In genomic region chr3:42043116-42043796, GRCh38 we compare ENCODE assay signal across 1 cellular context.
TF ChIP-seq lines count a peak whose summit lies in the region.

No MANE protein-coding gene starts in this region.

TF ChIP-seq in K562, 482 proteins besides CTCF, POLR2A, EP300 and RAD21 (continued from another document and continues in another):
- TF ChIP-seq, protein P1, sequence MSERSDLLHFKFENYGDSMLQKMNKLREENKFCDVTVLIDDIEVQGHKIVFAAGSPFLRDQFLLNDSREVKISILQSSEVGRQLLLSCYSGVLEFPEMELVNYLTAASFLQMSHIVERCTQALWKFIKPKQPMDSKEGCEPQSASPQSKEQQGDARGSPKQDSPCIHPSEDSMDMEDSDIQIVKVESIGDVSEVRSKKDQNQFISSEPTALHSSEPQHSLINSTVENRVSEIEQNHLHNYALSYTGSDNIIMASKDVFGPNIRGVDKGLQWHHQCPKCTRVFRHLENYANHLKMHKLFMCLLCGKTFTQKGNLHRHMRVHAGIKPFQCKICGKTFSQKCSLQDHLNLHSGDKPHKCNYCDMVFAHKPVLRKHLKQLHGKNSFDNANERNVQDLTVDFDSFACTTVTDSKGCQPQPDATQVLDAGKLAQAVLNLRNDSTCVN (CRISPR knock-in tag; IDR thresholded peaks at IDR 0.05): 0 out of 2 replicates have a peak, but pooled peaks have one; percentile 53
- TF ChIP-seq ZC3H11A (IDR thresholded peaks at IDR 0.05; ENCODE audit: low read depth, low read length) (no peak), MCM7 (IDR thresholded peaks at IDR 0.05) (no peak), YY1 (IDR thresholded peaks at IDR 0.05; ENCODE audit: borderline replicate concordance in 1 of 3, control insufficient read depth in 1 of 3, extremely low read depth in 1 of 3, insufficient read depth in 3 of 3, insufficient read length in 1 of 3, insufficient replicate concordance in 2 of 3, low read depth in 1 of 3, low read length in 2 of 3) (no peak), PRMT5 (CRISPR knock-in tag; IDR thresholded peaks at IDR 0.05) (no peak), MCM5 (IDR thresholded peaks at IDR 0.05; ENCODE audit: low read depth) (no peak), OTX1 (CRISPR knock-in tag; IDR thresholded peaks at IDR 0.05) (peak; percentile 83; the same call in 1 of the 2 replicates), ELF4 (CRISPR knock-in tag; IDR thresholded peaks at IDR 0.05) (peak; percentile 51; the same call in 1 of the 2 replicates), BCOR (IDR thresholded peaks at IDR 0.05) (no peak), HOXB6 (CRISPR knock-in tag; IDR thresholded peaks at IDR 0.05; ENCODE audit: borderline replicate concordance) (no peak), PPARD (CRISPR knock-in tag; IDR thresholded peaks at IDR 0.05) (no peak), GABPA (tag; conservative IDR thresholded peaks at IDR 0.05; ENCODE audit: low read depth) (no peak), TCF3 (CRISPR knock-in tag; IDR thresholded peaks at IDR 0.05) (no peak), CCAR2 (IDR thresholded peaks at IDR 0.05; ENCODE audit: low read depth, low read length) (no peak), ZNF655 (CRISPR knock-in tag; IDR thresholded peaks at IDR 0.05) (no peak), ZEB2 (IDR thresholded peaks at IDR 0.05) (no peak), CBX5 (IDR thresholded peaks at IDR 0.05; ENCODE audit: borderline replicate concordance, low read depth) (no peak), RBM39 (optimal IDR thresholded peaks at IDR 0.05; ENCODE audit: low read depth, low read length) (no peak), ZBTB33 (CRISPR knock-in tag; IDR thresholded peaks at IDR 0.05) (no peak), TSC22D4 (tag; IDR thresholded peaks at IDR 0.05) (no peak), ZNF324 (CRISPR knock-in tag; IDR thresholded peaks at IDR 0.05) (no peak), ZZZ3 (IDR thresholded peaks at IDR 0.05) (no peak), TAF7 (tag; IDR thresholded peaks at IDR 0.05) (no peak), ZNF133 (CRISPR knock-in tag; IDR thresholded peaks at IDR 0.05) (no peak), GATAD2A (IDR thresholded peaks at IDR 0.05) (no peak), STAT5A (IDR thresholded peaks at IDR 0.05; ENCODE audit: borderline replicate concordance, low read length) (no peak), CHD1 (IDR thresholded peaks at IDR 0.05; ENCODE audit: low read length) (no peak), NBN (IDR thresholded peaks at IDR 0.05; ENCODE audit: low read depth) (no peak), CSDE1 (IDR thresholded peaks at IDR 0.05) (no peak), MAFG (tag; conservative IDR thresholded peaks at IDR 0.05) (no peak), RBM14 (IDR thresholded peaks at IDR 0.05; ENCODE audit: borderline replicate concordance, insufficient read depth, low read depth, low read length) (no peak), HDGF (IDR thresholded peaks at IDR 0.05) (peak; percentile 80; the same call in 1 of the 2 replicates), ZBTB9 (CRISPR knock-in tag; IDR thresholded peaks at IDR 0.05) (no peak), ARID1B (IDR thresholded peaks at IDR 0.05) (peak; percentile 23; the same call in 1 of the 2 replicates), NFIC (IDR thresholded peaks at IDR 0.05) (peak; percentile 40; the same call in 1 of the 2 replicates), NCOR1 (IDR thresholded peaks at IDR 0.05) (no peak), BRCA1 (IDR thresholded peaks at IDR 0.05) (no peak), BRCA1 (CRISPR knock-in tag; IDR thresholded peaks at IDR 0.05) (no peak), ZFP1 (CRISPR knock-in tag; IDR thresholded peaks at IDR 0.05) (no peak)
- TF ChIP-seq, protein P2, sequence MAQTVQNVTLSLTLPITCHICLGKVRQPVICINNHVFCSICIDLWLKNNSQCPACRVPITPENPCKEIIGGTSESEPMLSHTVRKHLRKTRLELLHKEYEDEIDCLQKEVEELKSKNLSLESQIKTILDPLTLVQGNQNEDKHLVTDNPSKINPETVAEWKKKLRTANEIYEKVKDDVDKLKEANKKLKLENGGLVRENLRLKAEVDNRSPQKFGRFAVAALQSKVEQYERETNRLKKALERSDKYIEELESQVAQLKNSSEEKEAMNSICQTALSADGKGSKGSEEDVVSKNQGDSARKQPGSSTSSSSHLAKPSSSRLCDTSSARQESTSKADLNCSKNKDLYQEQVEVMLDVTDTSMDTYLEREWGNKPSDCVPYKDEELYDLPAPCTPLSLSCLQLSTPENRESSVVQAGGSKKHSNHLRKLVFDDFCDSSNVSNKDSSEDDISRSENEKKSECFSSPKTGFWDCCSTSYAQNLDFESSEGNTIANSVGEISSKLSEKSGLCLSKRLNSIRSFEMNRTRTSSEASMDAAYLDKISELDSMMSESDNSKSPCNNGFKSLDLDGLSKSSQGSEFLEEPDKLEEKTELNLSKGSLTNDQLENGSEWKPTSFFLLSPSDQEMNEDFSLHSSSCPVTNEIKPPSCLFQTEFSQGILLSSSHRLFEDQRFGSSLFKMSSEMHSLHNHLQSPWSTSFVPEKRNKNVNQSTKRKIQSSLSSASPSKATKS (CRISPR knock-in tag; IDR thresholded peaks at IDR 0.05): no peak
- TF ChIP-seq, protein P3, sequence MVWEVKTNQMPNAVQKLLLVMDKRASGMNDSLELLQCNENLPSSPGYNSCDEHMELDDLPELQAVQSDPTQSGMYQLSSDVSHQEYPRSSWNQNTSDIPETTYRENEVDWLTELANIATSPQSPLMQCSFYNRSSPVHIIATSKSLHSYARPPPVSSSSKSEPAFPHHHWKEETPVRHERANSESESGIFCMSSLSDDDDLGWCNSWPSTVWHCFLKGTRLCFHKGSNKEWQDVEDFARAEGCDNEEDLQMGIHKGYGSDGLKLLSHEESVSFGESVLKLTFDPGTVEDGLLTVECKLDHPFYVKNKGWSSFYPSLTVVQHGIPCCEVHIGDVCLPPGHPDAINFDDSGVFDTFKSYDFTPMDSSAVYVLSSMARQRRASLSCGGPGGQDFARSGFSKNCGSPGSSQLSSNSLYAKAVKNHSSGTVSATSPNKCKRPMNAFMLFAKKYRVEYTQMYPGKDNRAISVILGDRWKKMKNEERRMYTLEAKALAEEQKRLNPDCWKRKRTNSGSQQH (CRISPR knock-in tag; IDR thresholded peaks at IDR 0.05): 0 out of 2 replicates have a peak, but pooled peaks have one; percentile 13
- TF ChIP-seq, protein P4, sequence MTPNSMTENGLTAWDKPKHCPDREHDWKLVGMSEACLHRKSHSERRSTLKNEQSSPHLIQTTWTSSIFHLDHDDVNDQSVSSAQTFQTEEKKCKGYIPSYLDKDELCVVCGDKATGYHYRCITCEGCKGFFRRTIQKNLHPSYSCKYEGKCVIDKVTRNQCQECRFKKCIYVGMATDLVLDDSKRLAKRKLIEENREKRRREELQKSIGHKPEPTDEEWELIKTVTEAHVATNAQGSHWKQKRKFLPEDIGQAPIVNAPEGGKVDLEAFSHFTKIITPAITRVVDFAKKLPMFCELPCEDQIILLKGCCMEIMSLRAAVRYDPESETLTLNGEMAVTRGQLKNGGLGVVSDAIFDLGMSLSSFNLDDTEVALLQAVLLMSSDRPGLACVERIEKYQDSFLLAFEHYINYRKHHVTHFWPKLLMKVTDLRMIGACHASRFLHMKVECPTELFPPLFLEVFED (CRISPR knock-in tag; conservative IDR thresholded peaks at IDR 0.05): peak; percentile 81; the same call in 1 of the 2 replicates
- TF ChIP-seq, protein P5, sequence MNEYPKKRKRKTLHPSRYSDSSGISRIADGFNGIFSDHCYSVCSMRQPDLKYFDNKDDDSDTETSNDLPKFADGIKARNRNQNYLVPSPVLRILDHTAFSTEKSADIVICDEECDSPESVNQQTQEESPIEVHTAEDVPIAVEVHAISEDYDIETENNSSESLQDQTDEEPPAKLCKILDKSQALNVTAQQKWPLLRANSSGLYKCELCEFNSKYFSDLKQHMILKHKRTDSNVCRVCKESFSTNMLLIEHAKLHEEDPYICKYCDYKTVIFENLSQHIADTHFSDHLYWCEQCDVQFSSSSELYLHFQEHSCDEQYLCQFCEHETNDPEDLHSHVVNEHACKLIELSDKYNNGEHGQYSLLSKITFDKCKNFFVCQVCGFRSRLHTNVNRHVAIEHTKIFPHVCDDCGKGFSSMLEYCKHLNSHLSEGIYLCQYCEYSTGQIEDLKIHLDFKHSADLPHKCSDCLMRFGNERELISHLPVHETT (CRISPR knock-in tag; conservative IDR thresholded peaks at IDR 0.05 in 1 of 2, IDR thresholded peaks at IDR 0.05 in 1 of 2): no peak
- TF ChIP-seq, protein P6, sequence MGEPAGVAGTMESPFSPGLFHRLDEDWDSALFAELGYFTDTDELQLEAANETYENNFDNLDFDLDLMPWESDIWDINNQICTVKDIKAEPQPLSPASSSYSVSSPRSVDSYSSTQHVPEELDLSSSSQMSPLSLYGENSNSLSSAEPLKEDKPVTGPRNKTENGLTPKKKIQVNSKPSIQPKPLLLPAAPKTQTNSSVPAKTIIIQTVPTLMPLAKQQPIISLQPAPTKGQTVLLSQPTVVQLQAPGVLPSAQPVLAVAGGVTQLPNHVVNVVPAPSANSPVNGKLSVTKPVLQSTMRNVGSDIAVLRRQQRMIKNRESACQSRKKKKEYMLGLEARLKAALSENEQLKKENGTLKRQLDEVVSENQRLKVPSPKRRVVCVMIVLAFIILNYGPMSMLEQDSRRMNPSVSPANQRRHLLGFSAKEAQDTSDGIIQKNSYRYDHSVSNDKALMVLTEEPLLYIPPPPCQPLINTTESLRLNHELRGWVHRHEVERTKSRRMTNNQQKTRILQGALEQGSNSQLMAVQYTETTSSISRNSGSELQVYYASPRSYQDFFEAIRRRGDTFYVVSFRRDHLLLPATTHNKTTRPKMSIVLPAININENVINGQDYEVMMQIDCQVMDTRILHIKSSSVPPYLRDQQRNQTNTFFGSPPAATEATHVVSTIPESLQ (CRISPR knock-in tag; IDR thresholded peaks at IDR 0.05): no peak
- TF ChIP-seq, protein P7, sequence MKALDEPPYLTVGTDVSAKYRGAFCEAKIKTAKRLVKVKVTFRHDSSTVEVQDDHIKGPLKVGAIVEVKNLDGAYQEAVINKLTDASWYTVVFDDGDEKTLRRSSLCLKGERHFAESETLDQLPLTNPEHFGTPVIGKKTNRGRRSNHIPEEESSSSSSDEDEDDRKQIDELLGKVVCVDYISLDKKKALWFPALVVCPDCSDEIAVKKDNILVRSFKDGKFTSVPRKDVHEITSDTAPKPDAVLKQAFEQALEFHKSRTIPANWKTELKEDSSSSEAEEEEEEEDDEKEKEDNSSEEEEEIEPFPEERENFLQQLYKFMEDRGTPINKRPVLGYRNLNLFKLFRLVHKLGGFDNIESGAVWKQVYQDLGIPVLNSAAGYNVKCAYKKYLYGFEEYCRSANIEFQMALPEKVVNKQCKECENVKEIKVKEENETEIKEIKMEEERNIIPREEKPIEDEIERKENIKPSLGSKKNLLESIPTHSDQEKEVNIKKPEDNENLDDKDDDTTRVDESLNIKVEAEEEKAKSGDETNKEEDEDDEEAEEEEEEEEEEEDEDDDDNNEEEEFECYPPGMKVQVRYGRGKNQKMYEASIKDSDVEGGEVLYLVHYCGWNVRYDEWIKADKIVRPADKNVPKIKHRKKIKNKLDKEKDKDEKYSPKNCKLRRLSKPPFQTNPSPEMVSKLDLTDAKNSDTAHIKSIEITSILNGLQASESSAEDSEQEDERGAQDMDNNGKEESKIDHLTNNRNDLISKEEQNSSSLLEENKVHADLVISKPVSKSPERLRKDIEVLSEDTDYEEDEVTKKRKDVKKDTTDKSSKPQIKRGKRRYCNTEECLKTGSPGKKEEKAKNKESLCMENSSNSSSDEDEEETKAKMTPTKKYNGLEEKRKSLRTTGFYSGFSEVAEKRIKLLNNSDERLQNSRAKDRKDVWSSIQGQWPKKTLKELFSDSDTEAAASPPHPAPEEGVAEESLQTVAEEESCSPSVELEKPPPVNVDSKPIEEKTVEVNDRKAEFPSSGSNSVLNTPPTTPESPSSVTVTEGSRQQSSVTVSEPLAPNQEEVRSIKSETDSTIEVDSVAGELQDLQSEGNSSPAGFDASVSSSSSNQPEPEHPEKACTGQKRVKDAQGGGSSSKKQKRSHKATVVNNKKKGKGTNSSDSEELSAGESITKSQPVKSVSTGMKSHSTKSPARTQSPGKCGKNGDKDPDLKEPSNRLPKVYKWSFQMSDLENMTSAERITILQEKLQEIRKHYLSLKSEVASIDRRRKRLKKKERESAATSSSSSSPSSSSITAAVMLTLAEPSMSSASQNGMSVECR (CRISPR knock-in tag; IDR thresholded peaks at IDR 0.05): no peak
- TF ChIP-seq, protein P8, sequence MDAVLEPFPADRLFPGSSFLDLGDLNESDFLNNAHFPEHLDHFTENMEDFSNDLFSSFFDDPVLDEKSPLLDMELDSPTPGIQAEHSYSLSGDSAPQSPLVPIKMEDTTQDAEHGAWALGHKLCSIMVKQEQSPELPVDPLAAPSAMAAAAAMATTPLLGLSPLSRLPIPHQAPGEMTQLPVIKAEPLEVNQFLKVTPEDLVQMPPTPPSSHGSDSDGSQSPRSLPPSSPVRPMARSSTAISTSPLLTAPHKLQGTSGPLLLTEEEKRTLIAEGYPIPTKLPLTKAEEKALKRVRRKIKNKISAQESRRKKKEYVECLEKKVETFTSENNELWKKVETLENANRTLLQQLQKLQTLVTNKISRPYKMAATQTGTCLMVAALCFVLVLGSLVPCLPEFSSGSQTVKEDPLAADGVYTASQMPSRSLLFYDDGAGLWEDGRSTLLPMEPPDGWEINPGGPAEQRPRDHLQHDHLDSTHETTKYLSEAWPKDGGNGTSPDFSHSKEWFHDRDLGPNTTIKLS (IDR thresholded peaks at IDR 0.05; ENCODE audit: borderline replicate concordance, low read depth): no peak
